Comparison of ENCODE assay signal across 1 cellular context in genomic region chr9:123164285-123164684, GRCh38.
TF ChIP-seq lines count a peak whose summit lies in the region.

No MANE protein-coding gene starts in this region.

TF ChIP-seq in K562, 482 proteins besides CTCF, POLR2A, EP300 and RAD21 (continued from another document):
- TF ChIP-seq MGA (IDR thresholded peaks at IDR 0.05) (no peak), MAFF (IDR thresholded peaks at IDR 0.05; ENCODE audit: low read length) (no peak)
